In genomic region chr7:131554880-131555516, GRCh38 we compare ENCODE assay signal across 8 cellular contexts. TPM values are rescaled to one million over a fixed set of nuclear protein-coding genes. Genes with fewer than 3 reads are reported as not detected.
DNase-seq lines count a peak whose midpoint lies in the region.

No MANE protein-coding gene starts in this region.

- peak overlapping the region in 5 of 11 experiments; percentile 70 to 80 (median 77); a peak in 7 of 22 replicates for H3K9ac ChIP-seq in BLaER1 treated with 17β-estradiol and CSF1 and Interleukin-3, amounts not matched to agents 10 nM and 100 nM
- peak overlapping the region; percentile 78 for H3K9ac ChIP-seq in HUES64 (ENCODE audit: low read depth, low read length)

- no peak for DNase-seq in COR-L47 (lab: John Stamatoyannopoulos, UW)
- DNase-seq in T-helper 9 cell: no peak
- DNase-seq in stimulated activated CD4-positive, alpha-beta T cell treated with anti-CD3 and anti-CD28 coated beads, Interleukin-1b, Interleukin-23, amount 100 ng/mL, for 48 hours: no peak
- DNase-seq in stimulated activated CD4-positive, alpha-beta T cell treated with anti-CD3 and anti-CD28 coated beads, Interleukin-4, amount 100 ng/mL, for 24 hours: no peak

- H3K9me3 ChIP-seq in BLaER1 treated with 17β-estradiol and CSF1 and Interleukin-3, amounts not matched to agents 10 nM and 100 nM (replicated peaks in 1 of 11): no peaks in the 10 kb centered on the region
- no peaks in the 10 kb centered on the region for H3K9me3 ChIP-seq in HUES64 (ENCODE audit: insufficient read depth, low read depth, low read length)
- no peaks in the 10 kb centered on the region for H3K9me3 ChIP-seq in ectodermal cell (ENCODE audit: control insufficient read depth, low read length)
- no peaks in the 10 kb centered on the region for H3K9me3 ChIP-seq in neuron (ENCODE audit: low read length)

- H2AFZ ChIP-seq in neuron (ENCODE audit: low read depth, low read length): no peak overlapping the region

- H3K36me3 ChIP-seq in BLaER1 treated with 17β-estradiol and CSF1 and Interleukin-3, amounts not matched to agents 10 nM and 100 nM: no peaks in the 10 kb centered on the region
- H3K36me3 ChIP-seq in HUES64 (ENCODE audit: insufficient read depth, low read length): peaks cover 53% of the 10 kb centered on the region
- H3K36me3 ChIP-seq in ectodermal cell (ENCODE audit: control insufficient read depth, insufficient read depth, low read length): no peaks in the 10 kb centered on the region
- peaks cover 15% of the 10 kb centered on the region for H3K36me3 ChIP-seq in neuron (ENCODE audit: insufficient read depth, low read length)

- H3K4me1 ChIP-seq in BLaER1 treated with 17β-estradiol and CSF1 and Interleukin-3, amounts not matched to agents 10 nM and 100 nM: peaks cover 10 to 37% (median 28%) of the 10 kb centered on the region in 10 experiments; a peak in 19 of 20 replicates
- H3K4me1 ChIP-seq in HUES64 (ENCODE audit: insufficient read depth, low read length) (peaks cover 50% of the 10 kb centered on the region), ectodermal cell (ENCODE audit: control insufficient read depth, insufficient read depth, low read length) (peaks cover 18% of the 10 kb centered on the region), neuron (ENCODE audit: insufficient read depth, low read length) (peaks cover 48% of the 10 kb centered on the region)

- H3K4me3 ChIP-seq in BLaER1 treated with 17β-estradiol and CSF1 and Interleukin-3, amounts not matched to agents 10 nM and 100 nM: peak overlapping the region; percentile 57 to 79 (median 70); a peak in 16 of 20 replicates
- H3K4me3 ChIP-seq in HUES64 (ENCODE audit: low read length) (peak overlapping the region; percentile 97), ectodermal cell (ENCODE audit: insufficient read depth, low read depth, low read length) (peak overlapping the region; percentile 74), neuron (ENCODE audit: low read length) (peak overlapping the region; percentile 65)

- peaks cover 5 to 34% (median 17%) of the 10 kb centered on the region in 11 experiments; a peak in 18 of 22 replicates for H3K27me3 ChIP-seq in BLaER1 treated with 17β-estradiol and CSF1 and Interleukin-3, amounts not matched to agents 10 nM and 100 nM
- peaks cover 13% of the 10 kb centered on the region; the same call in 1 of the 2 replicates for H3K27me3 ChIP-seq in HUES64 (ENCODE audit: insufficient read depth, low read length)
- peaks cover 15% of the 10 kb centered on the region for H3K27me3 ChIP-seq in ectodermal cell (ENCODE audit: control insufficient read depth, insufficient read depth, low read length, poor library complexity, severe bottlenecking)
- H3K27me3 ChIP-seq in neuron (ENCODE audit: insufficient read depth, low read length): no peaks in the 10 kb centered on the region

- 3% methylated on average over 12 of the region's 12 CpGs for WGBS in HUES64
- 2 to 3% methylated on average over 12 of the region's 12 CpGs for WGBS in ectodermal cell, 2 experiments

- peaks cover 0 to 35% (median 10%) of the 10 kb centered on the region in 11 experiments; a peak in 14 of 22 replicates for H4K20me1 ChIP-seq in BLaER1 treated with 17β-estradiol and CSF1 and Interleukin-3, amounts not matched to agents 10 nM and 100 nM

- no peak overlapping the region for H3K27ac ChIP-seq in BLaER1 treated with 17β-estradiol and CSF1 and Interleukin-3, amounts not matched to agents 10 nM and 100 nM
- H3K27ac ChIP-seq in HUES64 (ENCODE audit: low read depth, low read length): peak overlapping the region; percentile 38; the same call in 1 of the 2 replicates
- no peak overlapping the region for H3K27ac ChIP-seq in ectodermal cell (ENCODE audit: insufficient read depth, low read depth, low read length, poor library complexity, severe bottlenecking)

- H3K4me2 ChIP-seq in BLaER1 treated with 17β-estradiol and CSF1 and Interleukin-3, amounts not matched to agents 10 nM and 100 nM: peak overlapping the region; percentile 94 to 100 (median 99)

RNA-seq across cellular contexts. Expression of gene PODXL, which starts 1.4 kb away (rescaled TPM):
- 315 TPM for polyA plus RNA-seq in HUES64 (2013, experiment 1 of 2)
- polyA plus RNA-seq in HUES64 (2013, experiment 2 of 2): 331 TPM
- polyA plus RNA-seq in ectodermal cell (2013, experiment 1 of 4): 221 TPM
- polyA plus RNA-seq in ectodermal cell (2013, experiment 2 of 4): 171 TPM
- 162 TPM for polyA plus RNA-seq in ectodermal cell (2013, experiment 3 of 4)
- 157 TPM for polyA plus RNA-seq in ectodermal cell (2013, experiment 4 of 4)
